Comparison of ENCODE assay signal across 10 cellular contexts in genomic region chr1:8238141-8239038, GRCh38.
A peak's percentile ranks its signal among the peaks of the same experiment; 100 is the strongest.
DNase-seq lines count a peak whose midpoint lies in the region; ATAC-seq and TF ChIP-seq lines count a peak whose summit lies in the region.
"Had no signal": no experiment of that assay in that cellular context is flagged by ENCODE, and none has a peak within 500 bp of the region (broad histone marks: within the 10 kb centered on the region; RNA-seq: fewer than 3 reads in every experiment).

No MANE protein-coding gene starts in this region.

- no peak overlapping the region for H3K4me2 ChIP-seq in mesendoderm (ENCODE audit: low read length)

- no peak overlapping the region for H3K56ac ChIP-seq in mesendoderm (ENCODE audit: low read length)

- H3K4me1 ChIP-seq in mesendoderm (ENCODE audit: control insufficient read depth, low read depth, low read length), result peaks cover 4% of the 10 kb centered on the region

- H3K79me2 ChIP-seq in mesendoderm (ENCODE audit: control insufficient read depth, insufficient read depth, low read length), result no peaks in the 10 kb centered on the region

- H4K8ac ChIP-seq in mesendoderm (ENCODE audit: low read depth, low read length), result no peak overlapping the region

- no peak overlapping the region for H3K4ac ChIP-seq in mesendoderm (ENCODE audit: low read depth, low read length)

- H3K27me3 ChIP-seq in mesendoderm (ENCODE audit: insufficient read depth, low read length, poor library complexity), result no peaks in the 10 kb centered on the region

- ATAC-seq in HG03432 (IDR thresholded peaks at IDR 0.05; ENCODE audit: unreplicated experiment), result no peak
- ATAC-seq: natural killer cell treated with Interleukin-12 subunit alpha and Interleukin-12 subunit beta and Interleukin-15 and Interleukin-18, amount 100 ng/mL, for 72 hours had no signal

- no peak overlapping the region for H2AK5ac ChIP-seq in mesendoderm (ENCODE audit: low read length)

- H2BK15ac ChIP-seq in mesendoderm (replicated peaks; ENCODE audit: low read depth), result no peak overlapping the region

- no peaks in the 10 kb centered on the region for H3K79me1 ChIP-seq in mesendoderm (ENCODE audit: low read length)

- H3K4me3 ChIP-seq in AG09309 (ENCODE audit: control insufficient read depth, low read depth, low read length), result peak overlapping the region; percentile 8
- H3K4me3 ChIP-seq in mesendoderm (ENCODE audit: low read length), result no peak overlapping the region

- H3K23ac ChIP-seq in mesendoderm (ENCODE audit: low read length), result no peak overlapping the region

- no peak overlapping the region for H4K5ac ChIP-seq in mesendoderm (ENCODE audit: low read length)

- no peak for TF ChIP-seq CTCF in AG09309 (IDR thresholded peaks at IDR 0.05; ENCODE audit: control insufficient read depth, insufficient read depth, low read depth, low read length, missing control alignments)

- DNase-seq in AG09309 (ENCODE audit: low read depth), result peak; percentile 75
- DNase-seq in MV-4-11 (lab: John Stamatoyannopoulos, UW), result peak; percentile 82
- peak; percentile 43 for DNase-seq in dedifferentiated amniotic fluid mesenchymal stem cell (ENCODE audit: extremely low spot score)
- DNase-seq in mesendoderm, result no peak
- no peak for DNase-seq in inferior parietal cortex (ENCODE audit: extremely low spot score)
- DNase-seq in NOMO-1 treated with dmso at 0.1 percent for 144 hours (lab: John Stamatoyannopoulos, UW; ENCODE audit: unreplicated experiment), result no peak
- no peak for DNase-seq in activated T-cell treated with anti-CD3 and anti-CD28 coated beads for 4 hours
- DNase-seq: T-helper 9 cell had no signal

- H2BK5ac ChIP-seq in mesendoderm (ENCODE audit: low read length), result no peak overlapping the region

- no peak overlapping the region for H3K9ac ChIP-seq in mesendoderm (ENCODE audit: low read length)

- H2BK120ac ChIP-seq in mesendoderm (ENCODE audit: low read depth, low read length), result no peak overlapping the region

- H3K27ac ChIP-seq in mesendoderm (ENCODE audit: low read depth, low read length), result no peak overlapping the region

- no peaks in the 10 kb centered on the region for H3K36me3 ChIP-seq in mesendoderm (ENCODE audit: control insufficient read depth, insufficient read depth, low read length)

- no CpG with 5 or more reads among the region's 20 CpGs for WGBS in mesendoderm (ENCODE audit: extremely low coverage, insufficient coverage, low lambda C conversion rate)

- peak overlapping the region; percentile 54 for H3K18ac ChIP-seq in mesendoderm (ENCODE audit: low read length)

Comparison
In these comparisons a context has a peak if more than half of its experiments do, and no peak if none do; other contexts are left out.
1. DNase-seq: peak in AG09309 (single experiment), MV-4-11 (single experiment) and dedifferentiated amniotic fluid mesenchymal stem cell (single experiment); none in mesendoderm (single experiment), inferior parietal cortex (single experiment), NOMO-1 treated with dmso at 0.1 percent for 144 hours (single experiment) and activated T-cell treated with anti-CD3 and anti-CD28 coated beads for 4 hours (single experiment).